In the genomic region with DNA sequence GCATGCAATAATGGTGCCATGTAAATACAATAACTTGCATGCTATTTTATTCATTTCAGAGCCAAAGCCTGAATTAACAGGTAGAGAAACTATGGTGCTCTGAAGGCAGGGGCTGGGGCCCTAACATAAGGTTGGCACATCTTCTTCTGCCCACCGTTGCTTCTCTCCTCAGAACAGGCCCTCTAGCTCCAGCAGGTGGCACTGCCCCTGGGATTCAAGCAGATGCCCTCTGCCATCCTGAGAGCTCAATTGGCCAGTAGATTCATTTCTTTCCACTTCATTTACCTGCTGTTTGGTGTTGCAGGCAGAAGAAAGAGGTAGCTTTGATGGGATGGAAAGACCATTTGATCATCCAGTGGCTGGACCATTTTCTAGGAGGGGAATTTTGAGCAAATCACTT, we compare ENCODE assay signal across 12 cellular contexts.
DNase-seq lines count a peak whose midpoint lies in the region; ATAC-seq, FAIRE-seq and TF ChIP-seq lines count a peak whose summit lies in the region.
"Had no signal": no experiment of that assay in that cellular context is flagged by ENCODE, and none has a peak within 500 bp of the region (broad histone marks: within the 10 kb centered on the region; RNA-seq: fewer than 3 reads in every experiment).

No MANE protein-coding gene starts in this region.

- no peak for FAIRE-seq in H54 (lab: Jason Lieb, UNC)
- FAIRE-seq: islet of Langerhans had no signal

- no peak overlapping the region for H3K27ac ChIP-seq in 22Rv1
- H3K27ac ChIP-seq: vagina had no signal

- no peak overlapping the region for H3K27ac Mint-ChIP-seq in endothelial cell (ENCODE audit: unreplicated experiment)
- H3K27ac Mint-ChIP-seq in effector memory CD8-positive, alpha-beta T cell: no peak overlapping the region
- H3K27ac Mint-ChIP-seq: activated T-cell treated with anti-CD3 and anti-CD28 coated beads, Interleukin-2, amount 50 U/mL, for 24 hours; natural killer cell had no signal

- DNase-seq in COLO668 (lab: John Stamatoyannopoulos, UW; ENCODE audit: unreplicated experiment) (peak; percentile 25), MG63 (peak; percentile 2), cerebellar cortex (ENCODE audit: low spot score) (peak; percentile 3), H54 (ENCODE audit: insufficient read length, low spot score) (no peak), endothelial cell (ENCODE audit: low spot score) (no peak)
- DNase-seq in effector memory CD8-positive, alpha-beta T cell: no peak
- DNase-seq: activated T-cell treated with anti-CD3 and anti-CD28 coated beads, Interleukin-2, amount 50 U/mL, for 24 hours; natural killer cell had no signal

- ATAC-seq in effector memory CD8-positive, alpha-beta T cell (replicated peaks): no peak
- ATAC-seq in GM18867 (IDR thresholded peaks at IDR 0.05; ENCODE audit: unreplicated experiment): no peak
- ATAC-seq: natural killer cell had no signal

- peaks cover 5% of the 10 kb centered on the region for H3K4me1 Mint-ChIP-seq in endothelial cell (ENCODE audit: unreplicated experiment)
- H3K4me1 Mint-ChIP-seq in effector memory CD8-positive, alpha-beta T cell (ENCODE audit: low read depth in 2 of 2): no peaks in the 10 kb centered on the region
- H3K4me1 Mint-ChIP-seq: natural killer cell had no signal

- H3K36me3 ChIP-seq in MG63: no peaks in the 10 kb centered on the region
- H3K36me3 ChIP-seq: vagina had no signal

- peak; percentile 45 for TF ChIP-seq CTCF in 22Rv1 (IDR thresholded peaks at IDR 0.05)
- TF ChIP-seq CTCF in endothelial cell (IDR thresholded peaks at IDR 0.05; ENCODE audit: unreplicated experiment): no peak

- no peak overlapping the region for H3K4me3 Mint-ChIP-seq in endothelial cell (ENCODE audit: unreplicated experiment)
- no peak overlapping the region for H3K4me3 Mint-ChIP-seq in effector memory CD8-positive, alpha-beta T cell
- H3K4me3 Mint-ChIP-seq: activated T-cell treated with anti-CD3 and anti-CD28 coated beads, Interleukin-2, amount 50 U/mL, for 24 hours; natural killer cell had no signal

- TF ChIP-seq POLR2A in H54 (IDR thresholded peaks at IDR 0.05; ENCODE audit: low read depth, low read length): no peak

- peaks cover 2% of the 10 kb centered on the region; the same call in 1 of the 2 replicates for H3K27me3 ChIP-seq in MG63
- H3K27me3 ChIP-seq: vagina had no signal

- no peaks in the 10 kb centered on the region for H3K36me3 Mint-ChIP-seq in endothelial cell (ENCODE audit: low read depth, unreplicated experiment)
- no peaks in the 10 kb centered on the region for H3K36me3 Mint-ChIP-seq in effector memory CD8-positive, alpha-beta T cell (ENCODE audit: insufficient read depth)
- H3K36me3 Mint-ChIP-seq: natural killer cell had no signal

- no peaks in the 10 kb centered on the region for H3K9me3 Mint-ChIP-seq in endothelial cell (ENCODE audit: unreplicated experiment)
- H3K9me3 Mint-ChIP-seq in effector memory CD8-positive, alpha-beta T cell: no peaks in the 10 kb centered on the region
- H3K9me3 Mint-ChIP-seq: activated T-cell treated with anti-CD3 and anti-CD28 coated beads, Interleukin-2, amount 50 U/mL, for 24 hours; natural killer cell had no signal

- no peak overlapping the region for H3K4me3 ChIP-seq in MG63
- H3K4me3 ChIP-seq: vagina had no signal

- H3K9me3 ChIP-seq in MG63: no peaks in the 10 kb centered on the region
- H3K9me3 ChIP-seq: vagina had no signal

- no peaks in the 10 kb centered on the region for H3K27me3 Mint-ChIP-seq in endothelial cell (ENCODE audit: unreplicated experiment)
- peaks cover 35 to 51% of the 10 kb centered on the region in 2 donors for H3K27me3 Mint-ChIP-seq in effector memory CD8-positive, alpha-beta T cell

Comparison
In these comparisons a context has a peak if more than half of its experiments do, and no peak if none do; other contexts are left out.
1. DNase-seq: peak in COLO668 (single experiment), MG63 (single experiment) and cerebellar cortex (single experiment); none in H54 (single experiment), endothelial cell (single experiment) and effector memory CD8-positive, alpha-beta T cell (0 of 3).